20 cellular contexts compared by ENCODE assay signal in the genomic region with DNA sequence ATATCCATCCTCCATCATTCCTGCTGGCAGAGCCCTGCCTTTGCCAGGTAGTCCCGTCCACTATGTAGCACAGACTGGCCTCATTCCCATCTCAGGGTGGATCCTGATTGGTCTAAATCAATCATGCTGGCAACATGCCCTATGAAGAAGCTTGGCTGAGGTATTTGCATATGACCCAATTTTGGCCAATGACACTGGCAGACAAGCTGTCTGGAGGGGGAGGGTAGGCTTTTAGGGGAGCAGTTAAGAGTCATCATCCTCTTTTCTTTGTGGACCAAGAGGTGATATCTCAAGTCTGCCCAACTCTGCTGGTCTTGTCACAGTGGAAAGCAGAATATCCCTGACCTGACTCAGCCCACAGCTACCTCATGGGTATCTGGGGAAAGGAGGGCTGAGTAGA. TPM values are rescaled to one million over a fixed set of nuclear protein-coding genes. Genes with fewer than 3 reads are reported as not detected.
A peak's percentile ranks its signal among the peaks of the same experiment; 100 is the strongest.
DNase-seq lines count a peak whose midpoint lies in the region; ATAC-seq, FAIRE-seq and TF ChIP-seq lines count a peak whose summit lies in the region.
"Had no signal": no experiment of that assay in that cellular context is flagged by ENCODE, and none has a peak within 500 bp of the region (broad histone marks: within the 10 kb centered on the region; RNA-seq: fewer than 3 reads in every experiment).

No MANE protein-coding gene starts in this region.

- no peaks in the 10 kb centered on the region for H3K27me3 Mint-ChIP-seq in activated naive CD4-positive, alpha-beta T cell treated with anti-CD3 and anti-CD28 coated beads for 36 hours (ENCODE audit: low read depth)
- H3K27me3 Mint-ChIP-seq in stimulated activated naive CD8-positive, alpha-beta T cell treated with anti-CD3 and anti-CD28 coated beads, Interleukin-15, amount 100 ng/mL, for 72 hours: peaks cover 10% of the 10 kb centered on the region
- peaks cover 0 to 5% of the 10 kb centered on the region in 2 donors for H3K27me3 Mint-ChIP-seq in CD8-positive, alpha-beta memory T cell
- peaks cover 4% of the 10 kb centered on the region in 2 donors for H3K27me3 Mint-ChIP-seq in T-cell

- H3K4me3 ChIP-seq in H1 (ENCODE audit: extremely low read depth in 1 of 4, insufficient read depth in 2 of 4, low read depth in 3 of 4, low read length in 4 of 4): no peak overlapping the region
- H3K4me3 ChIP-seq in left lung: no peak overlapping the region
- H3K4me3 ChIP-seq in CD8-positive, alpha-beta memory T cell (ENCODE audit: low read length): no peak overlapping the region
- H3K4me3 ChIP-seq: sigmoid colon had no signal

- TF ChIP-seq RAD21 in H1 (IDR thresholded peaks at IDR 0.05 in 1 of 2, conservative IDR thresholded peaks at IDR 0.05 in 1 of 2; ENCODE audit: low read depth in 2 of 2, low read length in 2 of 2): no peak

- H2AK5ac ChIP-seq in H1 (ENCODE audit: low read depth, low read length): no peak overlapping the region

- H2BK20ac ChIP-seq in H1 (ENCODE audit: low read length): no peak overlapping the region

- H3K18ac ChIP-seq in H1 (ENCODE audit: extremely low read depth, low read length): no peak overlapping the region

- peak overlapping the region; percentile 59; the same call in 1 of the 2 replicates for H2AFZ ChIP-seq in H1 (ENCODE audit: low read length)

- H2BK120ac ChIP-seq in H1 (replicated peaks; ENCODE audit: low read depth, low read length): no peak overlapping the region

- no peak overlapping the region; a peak in 1 of 4 replicates for H3K4me2 ChIP-seq in H1 (ENCODE audit: insufficient read depth in 1 of 2, low read depth in 2 of 2, low read length in 2 of 2)

- H4K8ac ChIP-seq in H1 (ENCODE audit: extremely low read depth, insufficient read depth, low read length): peak overlapping the region; percentile 21; the same call in 1 of the 2 replicates

- H3K36me3 ChIP-seq in H1 (ENCODE audit: control insufficient read depth in 2 of 4, insufficient read depth in 4 of 4, low read length in 3 of 4) (no peaks in the 10 kb centered on the region), left lung (no peaks in the 10 kb centered on the region)
- no peaks in the 10 kb centered on the region for H3K36me3 ChIP-seq in CD8-positive, alpha-beta memory T cell (ENCODE audit: insufficient read depth, low read length)
- H3K36me3 ChIP-seq: sigmoid colon had no signal

- H3K27me3 ChIP-seq in H1 (replicated peaks in 1 of 4; ENCODE audit: control insufficient read depth in 3 of 4, extremely low read depth in 1 of 4, insufficient read depth in 3 of 4, low read length in 3 of 4): no peaks in the 10 kb centered on the region; a peak in 1 of 7 replicates
- peaks cover 0 to 7% of the 10 kb centered on the region in 2 donors for H3K27me3 ChIP-seq in left lung
- peaks cover 5% of the 10 kb centered on the region for H3K27me3 ChIP-seq in CD8-positive, alpha-beta memory T cell (ENCODE audit: insufficient read depth, low read length, poor library complexity, severe bottlenecking)
- H3K27me3 ChIP-seq: sigmoid colon had no signal

- ATAC-seq in stimulated activated naive CD8-positive, alpha-beta T cell treated with anti-CD3 and anti-CD28 coated beads, Interleukin-15, amount 100 ng/mL, for 72 hours: peak; percentile 45
- ATAC-seq in left lung (no peak), T-cell (replicated peaks in 1 of 4) (no peak)
- ATAC-seq: HCT116 had no signal

- no peak overlapping the region for H3K4ac ChIP-seq in H1 (replicated peaks; ENCODE audit: insufficient read length, low read depth, low read length)

- peak; percentile 13 for FAIRE-seq in H1 (lab: Jason Lieb, UNC)
- FAIRE-seq: frontal cortex had no signal

- H3K9me3 ChIP-seq in H1 (ENCODE audit: insufficient read depth in 2 of 2, low read depth in 1 of 2, low read length in 1 of 2) (no peaks in the 10 kb centered on the region), left lung (no peaks in the 10 kb centered on the region)
- H3K9me3 ChIP-seq in CD8-positive, alpha-beta memory T cell (ENCODE audit: low read length): no peaks in the 10 kb centered on the region
- H3K9me3 ChIP-seq: sigmoid colon had no signal

- H2BK12ac ChIP-seq in H1 (ENCODE audit: low read depth, low read length): no peak overlapping the region

- H3K9ac ChIP-seq in H1 (replicated peaks in 1 of 4; ENCODE audit: extremely low read depth in 1 of 4, low read depth in 3 of 4, low read length in 3 of 4): no peak overlapping the region

- TF ChIP-seq POLR2A in H1 (IDR thresholded peaks at IDR 0.05; ENCODE audit: control extremely low read depth in 1 of 2, low read depth in 2 of 2, low read length in 2 of 2): no peak

- no peaks in the 10 kb centered on the region for H3K36me3 Mint-ChIP-seq in activated naive CD4-positive, alpha-beta T cell treated with anti-CD3 and anti-CD28 coated beads for 36 hours (ENCODE audit: low read depth)
- peaks cover 0 to 9% (median 0%) of the 10 kb centered on the region in 3 donors for H3K36me3 Mint-ChIP-seq in CD8-positive, alpha-beta memory T cell
- H3K36me3 Mint-ChIP-seq in T-cell: no peaks in the 10 kb centered on the region

- H4K91ac ChIP-seq in H1 (replicated peaks; ENCODE audit: insufficient read length, low read length): no peak overlapping the region

- no peak overlapping the region for H3K23ac ChIP-seq in H1 (ENCODE audit: insufficient read length)

- H2BK15ac ChIP-seq in H1 (ENCODE audit: low read length): no peak overlapping the region

- no peaks in the 10 kb centered on the region for H3K79me1 ChIP-seq in H1 (ENCODE audit: low read depth, low read length)

- H3K27ac Mint-ChIP-seq in activated naive CD4-positive, alpha-beta T cell treated with anti-CD3 and anti-CD28 coated beads for 36 hours: no peak overlapping the region
- no peak overlapping the region for H3K27ac Mint-ChIP-seq in stimulated activated naive CD8-positive, alpha-beta T cell treated with anti-CD3 and anti-CD28 coated beads, Interleukin-15, amount 100 ng/mL, for 72 hours
- H3K27ac Mint-ChIP-seq in CD8-positive, alpha-beta memory T cell: no peak overlapping the region
- H3K27ac Mint-ChIP-seq in T-cell: no peak overlapping the region

- H4K20me1 ChIP-seq in H1 (replicated peaks in 1 of 2; ENCODE audit: control insufficient read depth in 1 of 2, insufficient read depth in 2 of 2, low read length in 2 of 2): no peaks in the 10 kb centered on the region

- TF ChIP-seq CTCF in H1 (IDR thresholded peaks at IDR 0.05; ENCODE audit: control extremely low read depth in 1 of 3, insufficient read depth in 1 of 3, low read depth in 1 of 3, low read length in 3 of 3) (no peak), left lung (IDR thresholded peaks at IDR 0.05) (no peak)

- peak; percentile 25 for DNase-seq in activated naive CD4-positive, alpha-beta T cell treated with anti-CD3 and anti-CD28 coated beads for 36 hours
- DNase-seq in activated naive CD4-positive, alpha-beta T cell (lab: John Stamatoyannopoulos, UW): no peak
- DNase-seq in NCI-H69 (lab: John Stamatoyannopoulos, UW) (peak; percentile 55), H1 (ENCODE audit: low read depth in 1 of 2, low spot score in 2 of 2) (no peak), left lung (no peak), T-cell (no peak)
- DNase-seq in stimulated activated naive CD8-positive, alpha-beta T cell treated with anti-CD3 and anti-CD28 coated beads, Interleukin-15, amount 100 ng/mL, for 72 hours: no peak
- no peak for DNase-seq in CD8-positive, alpha-beta memory T cell
- DNase-seq: activated CD4-positive, CD25-positive, alpha-beta regulatory T cell treated with anti-CD3 and anti-CD28 coated beads, Interleukin-2, amount 50 U/mL, for 72 hours; activated CD8-positive, alpha-beta memory T cell treated with anti-CD3 and anti-CD28 coated beads, Interleukin-2, amount 50 U/mL, for 4 hours; COR-L47; GDM1; KBM-7; NCI-H2029 treated with DMSO at 0.1 percent for 48 hours; sigmoid colon; stimulated activated CD4-positive, alpha-beta T cell treated with anti-CD3 and anti-CD28 coated beads, Interleukin-1b, Interleukin-23, amount 100 ng/mL, for 48 hours had no signal

- H3K9me3 Mint-ChIP-seq in activated naive CD4-positive, alpha-beta T cell treated with anti-CD3 and anti-CD28 coated beads for 36 hours: no peaks in the 10 kb centered on the region
- no peaks in the 10 kb centered on the region for H3K9me3 Mint-ChIP-seq in stimulated activated naive CD8-positive, alpha-beta T cell treated with anti-CD3 and anti-CD28 coated beads, Interleukin-15, amount 100 ng/mL, for 72 hours
- no peaks in the 10 kb centered on the region for H3K9me3 Mint-ChIP-seq in CD8-positive, alpha-beta memory T cell
- no peaks in the 10 kb centered on the region for H3K9me3 Mint-ChIP-seq in T-cell

- peaks cover 2% of the 10 kb centered on the region; the same call in 1 of the 2 replicates for H3K23me2 ChIP-seq in H1 (ENCODE audit: low read depth, low read length)

- H3K14ac ChIP-seq in H1 (ENCODE audit: insufficient read length): no peak overlapping the region

- H3K56ac ChIP-seq in H1 (replicated peaks; ENCODE audit: insufficient read length, low read depth, low read length): no peak overlapping the region

- POLR2A ChIA-PET in H1 (lab: Charles Lee; ENCODE audit: partially characterized antibody) (interaction anchor here (0.9 to 1.2 kb wide), 3 partner anchors 8 to 45 kb away, joined by 3 to 4 read pairs (median 3); no protein-coding TSS in a partner anchor), T-cell (lab: Charles Lee) (interaction anchor here (0.5 to 1.3 kb wide), 3 partner anchors 21 to 420 kb away, joined by 3 to 4 read pairs (median 3); a partner anchor contains a TSS)
- POLR2A ChIA-PET in CD8-positive, alpha-beta memory T cell (lab: Charles Lee): no interaction called here

- 87% methylated on average over 1 of the region's 1 CpG; no CpG with 5 or more reads in 1 of the 2 experiments for WGBS in H1 (ENCODE audit: extremely low coverage in 1 of 2, insufficient coverage in 1 of 2, insufficient read length in 1 of 2, insufficient replicate concordance in 2 of 2, low coverage in 1 of 2, low lambda C conversion rate in 2 of 2, missing lambda C conversion rate in 1 of 2), 2 experiments

- no peak overlapping the region for H2BK5ac ChIP-seq in H1 (ENCODE audit: low read depth, low read length)

- no peak for TF ChIP-seq EP300 in H1 (IDR thresholded peaks at IDR 0.05; ENCODE audit: borderline replicate concordance in 1 of 2, low read depth in 2 of 2, low read length in 2 of 2)

- H3K4me1 Mint-ChIP-seq in activated naive CD4-positive, alpha-beta T cell treated with anti-CD3 and anti-CD28 coated beads for 36 hours (ENCODE audit: low read depth): peaks cover 12% of the 10 kb centered on the region
- H3K4me1 Mint-ChIP-seq in stimulated activated naive CD8-positive, alpha-beta T cell treated with anti-CD3 and anti-CD28 coated beads, Interleukin-15, amount 100 ng/mL, for 72 hours: peaks cover 24% of the 10 kb centered on the region
- peaks cover 19 to 21% (median 20%) of the 10 kb centered on the region in 3 donors for H3K4me1 Mint-ChIP-seq in CD8-positive, alpha-beta memory T cell
- peaks cover 8 to 16% (median 14%) of the 10 kb centered on the region in 3 donors for H3K4me1 Mint-ChIP-seq in T-cell

- H3K4me1 ChIP-seq in H1 (replicated peaks in 1 of 4; ENCODE audit: control insufficient read depth in 3 of 4, insufficient read depth in 4 of 4, low read length in 3 of 4): peaks cover 0 to 3% (median 0%) of the 10 kb centered on the region in 4 experiments; a peak in 3 of 7 replicates
- peaks cover 0 to 4% of the 10 kb centered on the region in 2 donors for H3K4me1 ChIP-seq in left lung
- no peaks in the 10 kb centered on the region for H3K4me1 ChIP-seq in CD8-positive, alpha-beta memory T cell (ENCODE audit: insufficient read depth, low read length)

- H4K5ac ChIP-seq in H1 (ENCODE audit: insufficient read length, low read depth, low read length): no peak overlapping the region

- no peak overlapping the region for H3K4me3 Mint-ChIP-seq in activated naive CD4-positive, alpha-beta T cell treated with anti-CD3 and anti-CD28 coated beads for 36 hours
- H3K4me3 Mint-ChIP-seq in stimulated activated naive CD8-positive, alpha-beta T cell treated with anti-CD3 and anti-CD28 coated beads, Interleukin-15, amount 100 ng/mL, for 72 hours: no peak overlapping the region
- peak overlapping the region in 2 of 7 donors; percentile 13 to 24 for H3K4me3 Mint-ChIP-seq in CD8-positive, alpha-beta memory T cell
- no peak overlapping the region for H3K4me3 Mint-ChIP-seq in T-cell

- no peak overlapping the region for H3K27ac ChIP-seq in H1 (ENCODE audit: low read depth, low read length)
- no peak overlapping the region for H3K27ac ChIP-seq in left lung
- no peak overlapping the region for H3K27ac ChIP-seq in CD8-positive, alpha-beta memory T cell (ENCODE audit: low read depth, low read length)
- H3K27ac ChIP-seq: RWPE1, sigmoid colon had no signal

- CTCF ChIA-PET in activated naive CD4-positive, alpha-beta T cell treated with anti-CD3 and anti-CD28 coated beads for 36 hours (lab: Charles Lee): interaction anchor here (0.9 to 1.9 kb wide), 4 partner anchors 10 to 33 kb away, joined by 3 to 7 read pairs (median 4); a partner anchor contains a TSS
- CTCF ChIA-PET in H1 (lab: Charles Lee; ENCODE audit: partially characterized antibody) (interaction anchor here (0.8 to 1.5 kb wide), 5 partner anchors 8 to 147 kb away, joined by 3 to 7 read pairs (median 3); no protein-coding TSS in a partner anchor), T-cell (lab: Charles Lee) (interaction anchor here in 1 of 2 donors (1.1 to 1.3 kb wide), 2 partner anchors 14 to 86 kb away, joined by 3 read pairs; no protein-coding TSS in a partner anchor)
- CTCF ChIA-PET in CD8-positive, alpha-beta memory T cell (lab: Charles Lee): interaction anchor here (1.0 to 2.4 kb wide), 6 partner anchors 9 to 174 kb away, joined by 3 to 8 read pairs (median 4); a partner anchor contains a TSS

- intact Hi-C loops in activated naive CD4-positive, alpha-beta T cell treated with anti-CD3 and anti-CD28 coated beads for 36 hours (cut with micrococcal nuclease): no loop called here
- intact Hi-C loops in left lung (cut with DNase I): no loop called here

- no peaks in the 10 kb centered on the region for H3K79me2 ChIP-seq in H1 (ENCODE audit: control insufficient read depth in 1 of 2, insufficient read depth in 2 of 2, low read length in 2 of 2)

RNA-seq across cellular contexts. Expression of a gene that starts 5.1 kb away (rescaled TPM):
- not detected for total RNA-seq in activated naive CD4-positive, alpha-beta T cell treated with anti-CD3 and anti-CD28 coated beads for 36 hours
- not detected in 2 replicates for total RNA-seq in H1 (2021; fragmentation: NEBNext Ultra II Directional; extraction: Animal tissue kit (Norgen Biotek cat#: 25700))
- not detected in 2 replicates for polyA plus RNA-seq in H1 (2011; rRNA removed)
- polyA plus RNA-seq in H1 (2011; cell fraction: cytosol; rRNA removed): not detected
- polyA plus RNA-seq in H1 (2011; cell fraction: nucleus; rRNA removed): not detected
- polyA plus RNA-seq in H1 (2012, experiment 1 of 2): not detected in 4 replicates
- not detected for polyA plus RNA-seq in H1 (2012, experiment 2 of 2)
- not detected for polyA plus RNA-seq in H1 (2013, experiment 1 of 2)
- 0.06 TPM for polyA plus RNA-seq in H1 (2013, experiment 2 of 2)
- not detected in 2 replicates for polyA minus RNA-seq in H1 (2011; rRNA and poly(A)+ RNA removed)
- polyA minus RNA-seq in H1 (2011; cell fraction: cytosol; rRNA and poly(A)+ RNA removed): not detected
- polyA minus RNA-seq in H1 (2011; cell fraction: nucleus; rRNA and poly(A)+ RNA removed): not detected
- total RNA-seq in left lung: 1 to 10 TPM; 1.5 to 2.5 TPM
- under 1 TPM; 0.20 to 0.22 TPM for total RNA-seq in CD8-positive, alpha-beta memory T cell
- not detected for polyA plus RNA-seq in CD8-positive, alpha-beta memory T cell
- 1 to 10 TPM in 1 of 5 donors, under 1 TPM in 4; 0.50 to 1.1 (median 0.53) TPM for total RNA-seq in T-cell
- total RNA-seq: osteocyte had no signal

RNA-seq across cellular contexts. Expression of a gene that starts 16.0 kb away (rescaled TPM):
- total RNA-seq in activated naive CD4-positive, alpha-beta T cell treated with anti-CD3 and anti-CD28 coated beads for 36 hours: 10 to 100 TPM; 53.3 to 53.9 TPM
- total RNA-seq in H1 (2021; fragmentation: NEBNext Ultra II Directional; extraction: Animal tissue kit (Norgen Biotek cat#: 25700)): 44.2 and 44.9 TPM in 2 replicates
- 15.4 and 26.5 TPM in 2 replicates for polyA plus RNA-seq in H1 (2011; rRNA removed)
- 39.2 TPM for polyA plus RNA-seq in H1 (2011; cell fraction: cytosol; rRNA removed)
- 66.3 TPM for polyA plus RNA-seq in H1 (2011; cell fraction: nucleus; rRNA removed)
- polyA plus RNA-seq in H1 (2012, experiment 1 of 2): 30.5 to 34.8 TPM (median 32.2 TPM) in 4 replicates
- 8.5 TPM for polyA plus RNA-seq in H1 (2012, experiment 2 of 2)
- polyA plus RNA-seq in H1 (2013, experiment 1 of 2): 36.2 TPM
- 30.6 TPM for polyA plus RNA-seq in H1 (2013, experiment 2 of 2)
- 27.5 and 30.2 TPM in 2 replicates for polyA minus RNA-seq in H1 (2011; rRNA and poly(A)+ RNA removed)
- 27.7 TPM for polyA minus RNA-seq in H1 (2011; cell fraction: cytosol; rRNA and poly(A)+ RNA removed)
- 64.7 TPM for polyA minus RNA-seq in H1 (2011; cell fraction: nucleus; rRNA and poly(A)+ RNA removed)
- 10 to 100 TPM; 30.2 to 35.6 TPM for total RNA-seq in left lung
- total RNA-seq in CD8-positive, alpha-beta memory T cell: 10 to 100 TPM; 45.0 to 45.1 TPM
- polyA plus RNA-seq in CD8-positive, alpha-beta memory T cell: 14.7 TPM
- 10 to 100 TPM; 58.8 to 93.6 (median 86.5) TPM for total RNA-seq in T-cell

RNA-seq across cellular contexts. Expression of a gene that starts 33.1 kb away (rescaled TPM):
- total RNA-seq in activated naive CD4-positive, alpha-beta T cell treated with anti-CD3 and anti-CD28 coated beads for 36 hours: 10 to 100 TPM; 47.5 to 56.2 TPM
- total RNA-seq in H1 (2021; fragmentation: NEBNext Ultra II Directional; extraction: Animal tissue kit (Norgen Biotek cat#: 25700)): 33.7 and 36.2 TPM in 2 replicates
- 24.8 and 58.7 TPM in 2 replicates for polyA plus RNA-seq in H1 (2011; rRNA removed)
- polyA plus RNA-seq in H1 (2011; cell fraction: cytosol; rRNA removed): 37.2 TPM
- 7.4 TPM for polyA plus RNA-seq in H1 (2011; cell fraction: nucleus; rRNA removed)
- polyA plus RNA-seq in H1 (2012, experiment 1 of 2): 33.1 to 60.1 TPM (median 40.5 TPM) in 4 replicates
- 29.6 TPM for polyA plus RNA-seq in H1 (2012, experiment 2 of 2)
- 62.5 TPM for polyA plus RNA-seq in H1 (2013, experiment 1 of 2)
- 65.6 TPM for polyA plus RNA-seq in H1 (2013, experiment 2 of 2)
- 18.7 and 20.1 TPM in 2 replicates for polyA minus RNA-seq in H1 (2011; rRNA and poly(A)+ RNA removed)
- 7.6 TPM for polyA minus RNA-seq in H1 (2011; cell fraction: cytosol; rRNA and poly(A)+ RNA removed)
- polyA minus RNA-seq in H1 (2011; cell fraction: nucleus; rRNA and poly(A)+ RNA removed): 14.6 TPM
- total RNA-seq in left lung (10 to 100 TPM; 30.2 to 32.6 TPM), T-cell (10 to 100 TPM; 17.3 to 20.9 (median 19.0) TPM)
- 10 to 100 TPM; 70.0 to 73.0 TPM for total RNA-seq in CD8-positive, alpha-beta memory T cell
- polyA plus RNA-seq in CD8-positive, alpha-beta memory T cell: 72.3 TPM

RNA-seq across cellular contexts. Expression of a gene that starts 52.5 kb away (rescaled TPM):
- total RNA-seq in activated naive CD4-positive, alpha-beta T cell treated with anti-CD3 and anti-CD28 coated beads for 36 hours: 10 to 100 TPM; 72.6 to 79.0 TPM
- 82.8 and 85.6 TPM in 2 replicates for total RNA-seq in H1 (2021; fragmentation: NEBNext Ultra II Directional; extraction: Animal tissue kit (Norgen Biotek cat#: 25700))
- polyA plus RNA-seq in H1 (2011; rRNA removed): 58.5 and 101 TPM in 2 replicates
- polyA plus RNA-seq in H1 (2011; cell fraction: cytosol; rRNA removed): 66.5 TPM
- polyA plus RNA-seq in H1 (2011; cell fraction: nucleus; rRNA removed): 20.3 TPM
- 55.7 to 104 TPM (median 64.7 TPM) in 4 replicates for polyA plus RNA-seq in H1 (2012, experiment 1 of 2)
- polyA plus RNA-seq in H1 (2012, experiment 2 of 2): 44.4 TPM
- polyA plus RNA-seq in H1 (2013, experiment 1 of 2): 76.0 TPM
- 70.2 TPM for polyA plus RNA-seq in H1 (2013, experiment 2 of 2)
- 26.3 and 30.6 TPM in 2 replicates for polyA minus RNA-seq in H1 (2011; rRNA and poly(A)+ RNA removed)
- 14.1 TPM for polyA minus RNA-seq in H1 (2011; cell fraction: cytosol; rRNA and poly(A)+ RNA removed)
- 37.1 TPM for polyA minus RNA-seq in H1 (2011; cell fraction: nucleus; rRNA and poly(A)+ RNA removed)
- total RNA-seq in left lung (10 to 100 TPM; 50.8 to 61.3 TPM), T-cell (10 to 100 TPM; 25.2 to 40.6 (median 34.4) TPM)
- total RNA-seq in CD8-positive, alpha-beta memory T cell: 10 to 100 TPM; 48.3 to 52.0 TPM
- 58.1 TPM for polyA plus RNA-seq in CD8-positive, alpha-beta memory T cell

RNA-seq across cellular contexts. Expression of a gene that starts 53.8 kb away (rescaled TPM):
- total RNA-seq in activated naive CD4-positive, alpha-beta T cell treated with anti-CD3 and anti-CD28 coated beads for 36 hours: 1 to 10 TPM; 3.3 to 4.6 TPM
- 14.3 and 17.0 TPM in 2 replicates for total RNA-seq in H1 (2021; fragmentation: NEBNext Ultra II Directional; extraction: Animal tissue kit (Norgen Biotek cat#: 25700))
- 1.7 and 2.2 TPM in 2 replicates for polyA plus RNA-seq in H1 (2011; rRNA removed)
- polyA plus RNA-seq in H1 (2011; cell fraction: cytosol; rRNA removed): 2.6 TPM
- polyA plus RNA-seq in H1 (2011; cell fraction: nucleus; rRNA removed): 4.4 TPM
- 3.1 to 7.0 TPM (median 4.1 TPM) in 4 replicates for polyA plus RNA-seq in H1 (2012, experiment 1 of 2)
- 1.2 TPM for polyA plus RNA-seq in H1 (2012, experiment 2 of 2)
- polyA plus RNA-seq in H1 (2013, experiment 1 of 2): 5.3 TPM
- polyA plus RNA-seq in H1 (2013, experiment 2 of 2): 4.6 TPM
- polyA minus RNA-seq in H1 (2011; rRNA and poly(A)+ RNA removed): 20.6 and 22.5 TPM in 2 replicates
- polyA minus RNA-seq in H1 (2011; cell fraction: cytosol; rRNA and poly(A)+ RNA removed): 5.7 TPM
- polyA minus RNA-seq in H1 (2011; cell fraction: nucleus; rRNA and poly(A)+ RNA removed): 70.0 TPM
- total RNA-seq in left lung (10 to 100 TPM in 1 of 2 donors, 1 to 10 TPM in 1; 4.5 to 15.0 TPM), T-cell (1 to 10 TPM; 2.3 to 4.1 (median 2.9) TPM)
- 1 to 10 TPM; 1.3 to 1.5 TPM for total RNA-seq in CD8-positive, alpha-beta memory T cell
- polyA plus RNA-seq in CD8-positive, alpha-beta memory T cell: 0.81 TPM

Comparison
In these comparisons a context has a peak if more than half of its experiments do, and no peak if none do; other contexts are left out.
1. DNase-seq: peak in activated naive CD4-positive, alpha-beta T cell treated with anti-CD3 and anti-CD28 coated beads for 36 hours (single experiment) and NCI-H69 (single experiment); none in activated naive CD4-positive, alpha-beta T cell (0 of 4), H1 (0 of 2), stimulated activated naive CD8-positive, alpha-beta T cell treated with anti-CD3 and anti-CD28 coated beads, Interleukin-15, amount 100 ng/mL, for 72 hours (0 of 2), left lung (0 of 2), CD8-positive, alpha-beta memory T cell (0 of 5) and T-cell (0 of 34).